2 cellular contexts compared by ENCODE assay signal in genomic region chr13:36344886-36345437, GRCh38.
TF ChIP-seq lines count a peak whose summit lies in the region.

No MANE protein-coding gene starts in this region.

TF ChIP-seq in K562, 482 proteins besides CTCF, POLR2A, EP300 and RAD21 (continues in another document):
- TF ChIP-seq MGA (IDR thresholded peaks at IDR 0.05): no peak
- no peak for TF ChIP-seq PHF20 (IDR thresholded peaks at IDR 0.05; ENCODE audit: partially characterized antibody)
- TF ChIP-seq ZSCAN29 (IDR thresholded peaks at IDR 0.05): no peak
- no peak for TF ChIP-seq PML (IDR thresholded peaks at IDR 0.05; ENCODE audit: low read length)
- TF ChIP-seq ARID1B (IDR thresholded peaks at IDR 0.05): no peak
- no peak for TF ChIP-seq ZBTB12 (CRISPR knock-in tag; IDR thresholded peaks at IDR 0.05)
- TF ChIP-seq YBX1 (IDR thresholded peaks at IDR 0.05): no peak
- no peak for TF ChIP-seq SIN3B (IDR thresholded peaks at IDR 0.05; ENCODE audit: low read depth)
- no peak for TF ChIP-seq THAP12 (CRISPR knock-in tag; IDR thresholded peaks at IDR 0.05)

TF ChIP-seq in HepG2, 621 proteins besides CTCF, POLR2A, EP300 and RAD21:
- TF ChIP-seq ASH2L (IDR thresholded peaks at IDR 0.05; ENCODE audit: insufficient read length, low read depth, low read length): no peak
- TF ChIP-seq GATAD1 (CRISPR knock-in tag; IDR thresholded peaks at IDR 0.05): no peak
- TF ChIP-seq PBX2 (CRISPR knock-in tag; IDR thresholded peaks at IDR 0.05): no peak
- no peak for TF ChIP-seq TRIM22 (IDR thresholded peaks at IDR 0.05)
- no peak for TF ChIP-seq ZNF749 (CRISPR knock-in tag; IDR thresholded peaks at IDR 0.05; ENCODE audit: borderline replicate concordance)
- TF ChIP-seq TFAP4 (IDR thresholded peaks at IDR 0.05; ENCODE audit: borderline replicate concordance, low read depth): no peak
- no peak for TF ChIP-seq ZNF160 (CRISPR knock-in tag; IDR thresholded peaks at IDR 0.05)
- no peak for TF ChIP-seq ZSCAN9 (CRISPR knock-in tag; IDR thresholded peaks at IDR 0.05; ENCODE audit: borderline replicate concordance)
- TF ChIP-seq ZNF674 (CRISPR knock-in tag; IDR thresholded peaks at IDR 0.05; ENCODE audit: low read depth): no peak
- no peak for TF ChIP-seq POLR2AphosphoS5 (IDR thresholded peaks at IDR 0.05; ENCODE audit: low read depth, low read length)
- TF ChIP-seq PCBP2 (optimal IDR thresholded peaks at IDR 0.05; ENCODE audit: low read depth, low read length, poor library complexity, severe bottlenecking): no peak
- TF ChIP-seq ZNF383 (CRISPR knock-in tag; IDR thresholded peaks at IDR 0.05; ENCODE audit: borderline replicate concordance): no peak
- TF ChIP-seq PRMT3 (CRISPR knock-in tag; IDR thresholded peaks at IDR 0.05; ENCODE audit: borderline replicate concordance, low read depth): no peak
- TF ChIP-seq KLF9 (CRISPR knock-in tag; IDR thresholded peaks at IDR 0.05; ENCODE audit: low read depth): no peak
- TF ChIP-seq ZNF44 (CRISPR knock-in tag; IDR thresholded peaks at IDR 0.05): no peak
- no peak for TF ChIP-seq POGZ (CRISPR knock-in tag; IDR thresholded peaks at IDR 0.05)
TF ChIP-seq in HepG2: peak in this region for 0.
